20 cellular contexts compared by ENCODE assay signal in the genomic region with DNA sequence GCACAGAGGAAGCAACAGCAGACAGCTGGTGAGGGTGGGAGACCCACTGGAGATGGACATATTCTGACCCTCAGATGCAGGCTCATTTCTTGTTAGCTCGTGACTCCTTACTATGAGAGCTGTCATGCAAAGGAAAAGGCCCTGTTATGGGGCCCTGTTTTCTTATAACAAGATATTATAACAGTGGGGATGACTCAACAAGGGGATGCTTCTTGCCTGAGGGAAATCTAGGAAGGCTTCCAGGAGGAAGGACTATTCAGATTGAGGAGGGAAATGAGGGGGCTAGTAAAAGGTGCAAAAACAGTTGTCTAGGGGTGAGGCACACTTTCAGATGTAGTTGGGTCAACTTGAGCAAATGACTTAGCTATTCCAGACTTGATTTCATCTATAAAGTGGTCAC.
DNase-seq lines count a peak whose midpoint lies in the region; ATAC-seq, FAIRE-seq and TF ChIP-seq lines count a peak whose summit lies in the region.
"Had no signal": no experiment of that assay in that cellular context is flagged by ENCODE, and none has a peak within 500 bp of the region (broad histone marks: within the 10 kb centered on the region; RNA-seq: fewer than 3 reads in every experiment).

No MANE protein-coding gene starts in this region.

- H3K27me3 ChIP-seq in OCI-LY1 (ENCODE audit: insufficient read depth, low read length) (no peaks in the 10 kb centered on the region), foreskin keratinocyte (no peaks in the 10 kb centered on the region), smooth muscle cell (ENCODE audit: low read depth) (no peaks in the 10 kb centered on the region), mesendoderm (ENCODE audit: insufficient read depth, low read length, poor library complexity) (no peaks in the 10 kb centered on the region)
- H3K27me3 ChIP-seq: ascending aorta, SJSA1, upper lobe of left lung had no signal

- no peak overlapping the region for H3K23ac ChIP-seq in mesendoderm (ENCODE audit: low read length)

- H3K9me3 ChIP-seq in OCI-LY1 (ENCODE audit: low read length), result no peaks in the 10 kb centered on the region
- no peaks in the 10 kb centered on the region for H3K9me3 ChIP-seq in smooth muscle cell (replicated peaks; ENCODE audit: low read depth)
- H3K9me3 ChIP-seq: ascending aorta, left lung, SJSA1, upper lobe of left lung had no signal

- no peak overlapping the region for H3K4me2 ChIP-seq in OCI-LY1 (ENCODE audit: low read length)
- H3K4me2 ChIP-seq in smooth muscle cell, result peak overlapping the region; percentile 36
- H3K4me2 ChIP-seq in mesendoderm (ENCODE audit: low read length), result no peak overlapping the region

- no peak overlapping the region for H4K5ac ChIP-seq in mesendoderm (ENCODE audit: low read length)

- CTCF ChIA-PET in Calu3 (lab: Charles Lee), result interaction anchor here (0.6 to 1.5 kb wide), 6 partner anchors 10 to 323 kb away, joined by 3 to 12 read pairs (median 4); no protein-coding TSS in a partner anchor

- peak; percentile 33 for ATAC-seq in foreskin keratinocyte
- ATAC-seq in GM19395 (IDR thresholded peaks at IDR 0.05; ENCODE audit: unreplicated experiment), result no peak
- ATAC-seq: left lung had no signal

- DNase-seq in Calu3, result no peak
- DNase-seq in foreskin keratinocyte, result no peak
- no peak for DNase-seq in smooth muscle cell (lab: John Stamatoyannopoulos, UW; ENCODE audit: unreplicated experiment)
- DNase-seq in NCI-H2227 (lab: John Stamatoyannopoulos, UW; ENCODE audit: unreplicated experiment), result no peak
- DNase-seq in D721Med (ENCODE audit: insufficient read length, low spot score), result no peak
- no peak for DNase-seq in mesendoderm
- DNase-seq: activated CD8-positive, alpha-beta memory T cell treated with anti-CD3 and anti-CD28 coated beads, Interleukin-2, amount 50 U/mL, for 4 hours; CD8-positive, alpha-beta memory T cell; left lung; NCI-H1092; NCI-H2081 treated with DMSO at 0.1 percent for 48 hours; stimulated activated CD4-positive, alpha-beta T cell treated with anti-CD3 and anti-CD28 coated beads, Interleukin-12 subunit alpha, Interleukin-12 subunit beta, amount 100 ng/mL, for 4 hours; upper lobe of left lung had no signal

- H3K18ac ChIP-seq in mesendoderm (ENCODE audit: low read length), result no peak overlapping the region

- H2AFZ ChIP-seq in OCI-LY1 (ENCODE audit: low read length), result no peak overlapping the region
- H2AFZ ChIP-seq in smooth muscle cell (ENCODE audit: low read depth), result no peak overlapping the region

- no peak overlapping the region for H2BK5ac ChIP-seq in mesendoderm (ENCODE audit: low read length)

- no peaks in the 10 kb centered on the region for H3K9me3 Mint-ChIP-seq in Calu3 (ENCODE audit: low read depth, unreplicated experiment)
- H3K9me3 Mint-ChIP-seq: CD8-positive, alpha-beta memory T cell; stimulated activated effector memory CD8-positive, alpha-beta T cell treated with anti-CD3 and anti-CD28 coated beads, Interleukin-12 subunit alpha, Interleukin-12 subunit beta, amount 100 ng/mL, for 72 hours had no signal

- no peaks in the 10 kb centered on the region for H3F3A ChIP-seq in OCI-LY1 (ENCODE audit: insufficient read depth, low read length)
- peaks cover 2% of the 10 kb centered on the region for H3F3A ChIP-seq in smooth muscle cell (ENCODE audit: low read depth)

- H3K4me3 ChIP-seq in OCI-LY1 (ENCODE audit: low read depth, low read length, poor library complexity, severe bottlenecking), result no peak overlapping the region
- no peak overlapping the region for H3K4me3 ChIP-seq in smooth muscle cell
- H3K4me3 ChIP-seq in mesendoderm (ENCODE audit: low read length), result no peak overlapping the region
- H3K4me3 ChIP-seq: ascending aorta, left lung, SJSA1, upper lobe of left lung had no signal

- no peak overlapping the region for H2BK120ac ChIP-seq in mesendoderm (ENCODE audit: low read depth, low read length)

- no peaks in the 10 kb centered on the region for H3K9me2 ChIP-seq in OCI-LY1 (ENCODE audit: low read depth, low read length)

- H3K79me2 ChIP-seq in OCI-LY1 (ENCODE audit: insufficient read depth, low read length) (no peaks in the 10 kb centered on the region), smooth muscle cell (ENCODE audit: low read depth) (peaks cover 46% of the 10 kb centered on the region), mesendoderm (ENCODE audit: control insufficient read depth, insufficient read depth, low read length) (peaks cover 7% of the 10 kb centered on the region)

- WGBS in smooth muscle cell (ENCODE audit: low lambda C conversion rate), result 71% methylated on average over 1 of the region's 1 CpG
- no CpG with 5 or more reads among the region's 1 CpG for WGBS in mesendoderm (ENCODE audit: extremely low coverage, insufficient coverage, low lambda C conversion rate)

- FAIRE-seq in D721Med (lab: Jason Lieb, UNC), result no peak
- FAIRE-seq: colon had no signal

- H3K27me3 Mint-ChIP-seq in Calu3 (ENCODE audit: unreplicated experiment), result no peaks in the 10 kb centered on the region

- no peak overlapping the region for H2BK15ac ChIP-seq in mesendoderm (replicated peaks; ENCODE audit: low read depth)

- H3K4me1 ChIP-seq in OCI-LY1 (ENCODE audit: insufficient read depth, low read length, severe bottlenecking), result peaks cover 84% of the 10 kb centered on the region
- H3K4me1 ChIP-seq in foreskin keratinocyte, result peaks cover 24% of the 10 kb centered on the region
- peaks cover 14% of the 10 kb centered on the region for H3K4me1 ChIP-seq in smooth muscle cell (ENCODE audit: low read depth)
- H3K4me1 ChIP-seq in mesendoderm (ENCODE audit: control insufficient read depth, low read depth, low read length), result peaks cover 27% of the 10 kb centered on the region
- H3K4me1 ChIP-seq: SJSA1 had no signal

- H4K20me1 ChIP-seq in OCI-LY1 (ENCODE audit: insufficient read depth, low read length), result no peaks in the 10 kb centered on the region
- peaks cover 96% of the 10 kb centered on the region for H4K20me1 ChIP-seq in smooth muscle cell (ENCODE audit: low read depth)

- BruUV-seq in Calu3 (replicated peaks; lab: Mats Ljungman, UMichigan), result no TSS peak

- H3K27ac ChIP-seq in OCI-LY1 (ENCODE audit: low read depth, low read length, poor library complexity, severe bottlenecking) (peak overlapping the region; percentile 85), foreskin keratinocyte (no peak overlapping the region), smooth muscle cell (ENCODE audit: low read depth) (peak overlapping the region; percentile 72), mesendoderm (ENCODE audit: low read depth, low read length) (no peak overlapping the region)
- H3K27ac ChIP-seq: HL-60, SJSA1 had no signal

- peaks cover 35% of the 10 kb centered on the region for H3K36me3 Mint-ChIP-seq in Calu3 (ENCODE audit: insufficient read depth, unreplicated experiment)
- H3K36me3 Mint-ChIP-seq: CD8-positive, alpha-beta memory T cell; stimulated activated effector memory CD8-positive, alpha-beta T cell treated with anti-CD3 and anti-CD28 coated beads, Interleukin-12 subunit alpha, Interleukin-12 subunit beta, amount 100 ng/mL, for 72 hours had no signal

- H2AK5ac ChIP-seq in mesendoderm (ENCODE audit: low read length), result no peak overlapping the region

- H3K36me3 ChIP-seq in OCI-LY1 (ENCODE audit: insufficient read depth, low read length) (no peaks in the 10 kb centered on the region), smooth muscle cell (ENCODE audit: low read depth) (no peaks in the 10 kb centered on the region), mesendoderm (ENCODE audit: control insufficient read depth, insufficient read depth, low read length) (no peaks in the 10 kb centered on the region)
- H3K36me3 ChIP-seq: ascending aorta, left lung, SJSA1, upper lobe of left lung had no signal

- peaks cover 49% of the 10 kb centered on the region for H3K4me1 Mint-ChIP-seq in Calu3 (ENCODE audit: low read depth, unreplicated experiment)

- H4K8ac ChIP-seq in mesendoderm (ENCODE audit: low read depth, low read length), result no peak overlapping the region

- intact Hi-C loops in Calu3 (cut with micrococcal nuclease; ENCODE audit: unreplicated experiment), result no loop called here

- no peak overlapping the region for H3K9ac ChIP-seq in OCI-LY1 (ENCODE audit: low read length)
- no peak overlapping the region for H3K9ac ChIP-seq in smooth muscle cell (ENCODE audit: low read depth)
- H3K9ac ChIP-seq in mesendoderm (ENCODE audit: low read length), result no peak overlapping the region

- no peak overlapping the region for H3K56ac ChIP-seq in mesendoderm (ENCODE audit: low read length)

- TF ChIP-seq CTCF in Calu3 (IDR thresholded peaks at IDR 0.05; ENCODE audit: unreplicated experiment) (no peak), OCI-LY1 (IDR thresholded peaks at IDR 0.05; ENCODE audit: low read length) (no peak), foreskin keratinocyte (conservative IDR thresholded peaks at IDR 0.05) (no peak), smooth muscle cell (IDR thresholded peaks at IDR 0.05; ENCODE audit: borderline replicate concordance, insufficient read depth, poor library complexity, severe bottlenecking) (no peak), D721Med (IDR thresholded peaks at IDR 0.05; ENCODE audit: insufficient read depth, missing control alignments) (no peak)

- H3K4me3 Mint-ChIP-seq in Calu3 (ENCODE audit: low read depth, unreplicated experiment), result peak overlapping the region; percentile 85
- H3K4me3 Mint-ChIP-seq: stimulated activated effector memory CD8-positive, alpha-beta T cell treated with anti-CD3 and anti-CD28 coated beads, Interleukin-12 subunit alpha, Interleukin-12 subunit beta, amount 100 ng/mL, for 72 hours had no signal

- no peak overlapping the region for H3K4ac ChIP-seq in mesendoderm (ENCODE audit: low read depth, low read length)

- H3K27ac Mint-ChIP-seq in Calu3 (ENCODE audit: unreplicated experiment), result no peak overlapping the region

- peaks cover 37% of the 10 kb centered on the region for H3K79me1 ChIP-seq in mesendoderm (ENCODE audit: low read length)

Comparison
In these comparisons a context has a peak if more than half of its experiments do, and no peak if none do; other contexts are left out.
1. H3K27ac ChIP-seq: peak in OCI-LY1 (single experiment) and smooth muscle cell (single experiment); none in foreskin keratinocyte (single experiment) and mesendoderm (single experiment).